In genomic region chr20:59830107-59831023, GRCh38 we compare ENCODE assay signal across 11 cellular contexts.
A peak's percentile ranks its signal among the peaks of the same experiment; 100 is the strongest.
DNase-seq lines count a peak whose midpoint lies in the region; ATAC-seq and TF ChIP-seq lines count a peak whose summit lies in the region.
"Had no signal": no experiment of that assay in that cellular context is flagged by ENCODE, and none has a peak within 500 bp of the region (broad histone marks: within the 10 kb centered on the region; RNA-seq: fewer than 3 reads in every experiment).

No MANE protein-coding gene starts in this region.

- no peak for DNase-seq in activated CD8-positive, alpha-beta T cell treated with anti-CD3 and anti-CD28 coated beads, Interleukin-2, amount 10 ng/mL, durations not matched to agents 7 days and 5 days
- no peak for DNase-seq in activated CD8-positive, alpha-beta T cell treated with anti-CD3 and anti-CD28 coated beads for 36 hours
- DNase-seq in NCI-H146 treated with DMSO at 0.1 percent for 48 hours (lab: John Stamatoyannopoulos, UW; ENCODE audit: unreplicated experiment) = peak; percentile 2
- DNase-seq in mammary epithelial cell = peak; percentile 17
- DNase-seq in osteocyte (ENCODE audit: extremely low spot score, unreplicated experiment) = peak; percentile 78
- no peak for DNase-seq in activated effector memory CD4-positive, alpha-beta T cell treated with anti-CD3 and anti-CD28 coated beads, Interleukin-2, amount 50 U/mL, for 16 hours
- no peak for DNase-seq in NCI-H748 (lab: John Stamatoyannopoulos, UW; ENCODE audit: unreplicated experiment)
- DNase-seq: activated B cell treated with CpG ODN at 0.5 μM for 24 hours, NCI-H1694 had no signal

- no peaks in the 10 kb centered on the region for H3K27me3 ChIP-seq in mammary epithelial cell (ENCODE audit: insufficient read depth, low read length)
- H3K27me3 ChIP-seq: adrenal gland had no signal

- no peaks in the 10 kb centered on the region for H3K4me1 Mint-ChIP-seq in activated CD8-positive, alpha-beta T cell treated with anti-CD3 and anti-CD28 coated beads, Interleukin-2, amount 10 ng/mL, durations not matched to agents 7 days and 5 days (ENCODE audit: low read depth)
- H3K4me1 Mint-ChIP-seq in activated CD8-positive, alpha-beta T cell treated with anti-CD3 and anti-CD28 coated beads for 36 hours (ENCODE audit: low read depth) = no peaks in the 10 kb centered on the region
- H3K4me1 Mint-ChIP-seq in osteocyte (ENCODE audit: unreplicated experiment) = peaks cover 6% of the 10 kb centered on the region
- H3K4me1 Mint-ChIP-seq: activated B cell treated with CpG ODN at 0.5 μM for 24 hours had no signal

- no TSS peak for BruUV-seq in mammary epithelial cell (replicated peaks; lab: Mats Ljungman, UMichigan)

- peaks cover 59% of the 10 kb centered on the region for H3K4me1 ChIP-seq in mammary epithelial cell (ENCODE audit: insufficient read depth, low read length)

- no peak for TF ChIP-seq CTCF in activated CD8-positive, alpha-beta T cell treated with anti-CD3 and anti-CD28 coated beads for 36 hours (IDR thresholded peaks at IDR 0.05)
- TF ChIP-seq CTCF in mammary epithelial cell (conservative IDR thresholded peaks at IDR 0.05 in 1 of 2, IDR thresholded peaks at IDR 0.05 in 1 of 2; ENCODE audit: extremely low read depth in 1 of 2, insufficient read depth in 1 of 2, low read depth in 1 of 2, low read length in 2 of 2) (no peak), osteocyte (IDR thresholded peaks at IDR 0.05) (no peak)

- H3K36me3 ChIP-seq in mammary epithelial cell (ENCODE audit: insufficient read depth, low read length) = no peaks in the 10 kb centered on the region
- H3K36me3 ChIP-seq: adrenal gland had no signal

- H3K4me2 ChIP-seq in mammary epithelial cell (ENCODE audit: insufficient read depth, low read depth, low read length) = peak overlapping the region; percentile 35

- peak overlapping the region; percentile 51 for H2AFZ ChIP-seq in mammary epithelial cell (ENCODE audit: low read depth, low read length)

- peaks cover 7% of the 10 kb centered on the region for H3K27me3 Mint-ChIP-seq in activated CD8-positive, alpha-beta T cell treated with anti-CD3 and anti-CD28 coated beads, Interleukin-2, amount 10 ng/mL, durations not matched to agents 7 days and 5 days (ENCODE audit: low read depth)
- H3K27me3 Mint-ChIP-seq in activated CD8-positive, alpha-beta T cell treated with anti-CD3 and anti-CD28 coated beads for 36 hours = peaks cover 11% of the 10 kb centered on the region
- peaks cover 14% of the 10 kb centered on the region for H3K27me3 Mint-ChIP-seq in osteocyte (ENCODE audit: unreplicated experiment)

- H3K36me3 Mint-ChIP-seq in activated CD8-positive, alpha-beta T cell treated with anti-CD3 and anti-CD28 coated beads, Interleukin-2, amount 10 ng/mL, durations not matched to agents 7 days and 5 days (ENCODE audit: low read depth) = no peaks in the 10 kb centered on the region
- no peaks in the 10 kb centered on the region for H3K36me3 Mint-ChIP-seq in activated CD8-positive, alpha-beta T cell treated with anti-CD3 and anti-CD28 coated beads for 36 hours (ENCODE audit: low read depth)
- H3K36me3 Mint-ChIP-seq in osteocyte (ENCODE audit: unreplicated experiment) = no peaks in the 10 kb centered on the region

- H3K9me3 Mint-ChIP-seq in activated CD8-positive, alpha-beta T cell treated with anti-CD3 and anti-CD28 coated beads, Interleukin-2, amount 10 ng/mL, durations not matched to agents 7 days and 5 days (ENCODE audit: insufficient read depth) = no peaks in the 10 kb centered on the region
- H3K9me3 Mint-ChIP-seq in activated CD8-positive, alpha-beta T cell treated with anti-CD3 and anti-CD28 coated beads for 36 hours = no peaks in the 10 kb centered on the region
- H3K9me3 Mint-ChIP-seq in osteocyte (ENCODE audit: unreplicated experiment) = no peaks in the 10 kb centered on the region
- H3K9me3 Mint-ChIP-seq: activated B cell treated with CpG ODN at 0.5 μM for 24 hours had no signal

- intact Hi-C loops in activated CD8-positive, alpha-beta T cell treated with anti-CD3 and anti-CD28 coated beads for 36 hours (cut with micrococcal nuclease) = no loop called here
- intact Hi-C loops in mammary epithelial cell (cut with micrococcal nuclease) = no loop called here

- WGBS in mammary epithelial cell (ENCODE audit: low coverage, missing lambda C conversion rate) = 74% methylated on average over 10 of the region's 13 CpGs

- peak overlapping the region; percentile 3 for H3K27ac Mint-ChIP-seq in activated CD8-positive, alpha-beta T cell treated with anti-CD3 and anti-CD28 coated beads, Interleukin-2, amount 10 ng/mL, durations not matched to agents 7 days and 5 days
- no peak overlapping the region for H3K27ac Mint-ChIP-seq in activated CD8-positive, alpha-beta T cell treated with anti-CD3 and anti-CD28 coated beads for 36 hours
- no peak overlapping the region for H3K27ac Mint-ChIP-seq in osteocyte (ENCODE audit: unreplicated experiment)
- H3K27ac Mint-ChIP-seq: activated B cell treated with CpG ODN at 0.5 μM for 24 hours had no signal

- no peak for ATAC-seq in activated CD8-positive, alpha-beta T cell treated with anti-CD3 and anti-CD28 coated beads, Interleukin-2, amount 10 ng/mL, durations not matched to agents 7 days and 5 days
- no peak for ATAC-seq in activated CD8-positive, alpha-beta T cell treated with anti-CD3 and anti-CD28 coated beads for 36 hours
- ATAC-seq in HG02840 (IDR thresholded peaks at IDR 0.05; ENCODE audit: low FRiP score, unreplicated experiment) = no peak

- no peaks in the 10 kb centered on the region for H3K9me3 ChIP-seq in mammary epithelial cell (replicated peaks; ENCODE audit: insufficient read depth, low read length)
- H3K9me3 ChIP-seq: adrenal gland had no signal

- POLR2A ChIA-PET in activated CD8-positive, alpha-beta T cell treated with anti-CD3 and anti-CD28 coated beads, Interleukin-2, amount 10 ng/mL, durations not matched to agents 7 days and 5 days (lab: Charles Lee) = no interaction called here
- POLR2A ChIA-PET in activated CD8-positive, alpha-beta T cell treated with anti-CD3 and anti-CD28 coated beads for 36 hours (lab: Charles Lee) = no interaction called here

- dilution Hi-C loops in mammary epithelial cell (cut with HindIII; ENCODE audit: low sequenced_read_pairs) = no loop called here

- CTCF ChIA-PET in activated CD8-positive, alpha-beta T cell treated with anti-CD3 and anti-CD28 coated beads, Interleukin-2, amount 10 ng/mL, durations not matched to agents 7 days and 5 days (lab: Charles Lee) = no interaction called here
- CTCF ChIA-PET in activated CD8-positive, alpha-beta T cell treated with anti-CD3 and anti-CD28 coated beads for 36 hours (lab: Charles Lee) = no interaction called here
- CTCF ChIA-PET in mammary epithelial cell (lab: Charles Lee; ENCODE audit: low non-redundant PET) = no interaction called here

- no peaks in the 10 kb centered on the region for H3K79me2 ChIP-seq in mammary epithelial cell (ENCODE audit: insufficient read depth, low read length)

- H3K27ac ChIP-seq in mammary epithelial cell (ENCODE audit: insufficient read depth, low read depth, low read length) = peak overlapping the region; percentile 39
- H3K27ac ChIP-seq: adrenal gland had no signal

- no peak overlapping the region for H3K4me3 Mint-ChIP-seq in activated CD8-positive, alpha-beta T cell treated with anti-CD3 and anti-CD28 coated beads, Interleukin-2, amount 10 ng/mL, durations not matched to agents 7 days and 5 days
- no peak overlapping the region for H3K4me3 Mint-ChIP-seq in activated CD8-positive, alpha-beta T cell treated with anti-CD3 and anti-CD28 coated beads for 36 hours
- no peak overlapping the region for H3K4me3 Mint-ChIP-seq in osteocyte (ENCODE audit: unreplicated experiment)
- H3K4me3 Mint-ChIP-seq: activated B cell treated with CpG ODN at 0.5 μM for 24 hours had no signal

- no peak overlapping the region for H3K9ac ChIP-seq in mammary epithelial cell (ENCODE audit: insufficient read depth, low read length)

- no peak overlapping the region for H3K4me3 ChIP-seq in mammary epithelial cell (replicated peaks in 1 of 3; ENCODE audit: insufficient read depth in 1 of 3, low read depth in 2 of 3, low read length in 3 of 3)
- H3K4me3 ChIP-seq: adrenal gland had no signal

- no peaks in the 10 kb centered on the region for H4K20me1 ChIP-seq in mammary epithelial cell (ENCODE audit: insufficient read depth, low read length)

- in situ Hi-C loops in mammary epithelial cell (cut with MboI; ENCODE audit: low sequenced_read_pairs in 2 of 2) = no loop called here

Comparison
In these comparisons a context has a peak if more than half of its experiments do, and no peak if none do; other contexts are left out.
1. DNase-seq: peak in NCI-H146 treated with DMSO at 0.1 percent for 48 hours (single experiment), mammary epithelial cell (single experiment) and osteocyte (single experiment); none in activated CD8-positive, alpha-beta T cell treated with anti-CD3 and anti-CD28 coated beads, Interleukin-2, amount 10 ng/mL, durations not matched to agents 7 days and 5 days (single experiment), activated CD8-positive, alpha-beta T cell treated with anti-CD3 and anti-CD28 coated beads for 36 hours (single experiment), activated effector memory CD4-positive, alpha-beta T cell treated with anti-CD3 and anti-CD28 coated beads, Interleukin-2, amount 50 U/mL, for 16 hours (single experiment) and NCI-H748 (single experiment).